8 cellular contexts compared by ENCODE assay signal in the genomic region with DNA sequence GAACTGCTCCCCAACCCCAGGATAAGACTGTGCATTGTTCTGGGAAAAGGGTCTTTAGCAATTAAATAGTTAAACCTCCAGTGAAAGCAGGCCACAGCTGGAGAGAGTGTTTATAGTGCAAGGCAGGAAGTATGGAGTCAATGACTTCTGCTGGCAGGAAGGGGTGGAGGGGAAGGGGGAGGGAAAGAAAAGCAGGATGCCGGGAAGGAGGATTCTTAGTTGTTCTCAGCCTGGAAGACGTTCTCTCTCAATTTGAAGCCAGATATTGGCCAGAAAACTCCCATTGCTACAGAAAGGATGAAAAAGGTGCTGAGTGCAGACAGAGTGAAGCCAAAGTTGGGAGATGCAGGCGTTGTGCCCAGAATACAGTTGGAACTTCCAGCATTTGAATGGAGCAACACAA. TPM values are rescaled to one million over a fixed set of nuclear protein-coding genes. Genes with fewer than 3 reads are reported as not detected.
DNase-seq lines count a peak whose midpoint lies in the region; ATAC-seq and TF ChIP-seq lines count a peak whose summit lies in the region.

No MANE protein-coding gene starts in this region.

- POLR2A ChIA-PET in HEK293 (lab: Yijun Ruan, JAX) = no interaction called here
- POLR2A ChIA-PET in CD4-positive, alpha-beta memory T cell (lab: Charles Lee; ENCODE audit: partially characterized antibody) = no interaction called here

- TF ChIP-seq CTCF in HEK293 (tag by site-specific recombination; IDR thresholded peaks at IDR 0.05) (no peak), heart left ventricle (IDR thresholded peaks at IDR 0.05) (no peak), GM13977 (IDR thresholded peaks at IDR 0.05; ENCODE audit: extremely low read depth, insufficient read depth, missing control alignments) (no peak), WERI-Rb-1 (IDR thresholded peaks at IDR 0.05; ENCODE audit: low read depth, low read length) (no peak)

- no peak overlapping the region for H3K4me3 Mint-ChIP-seq in CD4-positive, alpha-beta memory T cell

- peak; percentile 93 to 99 (median 98) for ATAC-seq in heart left ventricle

- H3K27me3 ChIP-seq in heart left ventricle (no peaks in the 10 kb centered on the region), rectal smooth muscle tissue (ENCODE audit: control insufficient read depth, insufficient read depth, low read length) (no peaks in the 10 kb centered on the region), WERI-Rb-1 (ENCODE audit: insufficient read depth, low read depth, severe bottlenecking) (no peaks in the 10 kb centered on the region)
- no peaks in the 10 kb centered on the region for H3K27me3 ChIP-seq in CD4-positive, alpha-beta memory T cell (ENCODE audit: insufficient read depth, low read length)

- H3K4me3 ChIP-seq in HEK293 (ENCODE audit: low read depth, low read length) = no peak overlapping the region
- peak overlapping the region in 7 of 12 donors; percentile 8 to 40 (median 24) for H3K4me3 ChIP-seq in heart left ventricle
- no peak overlapping the region for H3K4me3 ChIP-seq in rectal smooth muscle tissue (ENCODE audit: low read length)
- no peak overlapping the region for H3K4me3 ChIP-seq in CD4-positive, alpha-beta memory T cell (ENCODE audit: low read length in 2 of 2)
- H3K4me3 ChIP-seq in WERI-Rb-1 (ENCODE audit: low read depth, low read length) = no peak overlapping the region

- in situ Hi-C loops in GM13977 (cut with MboI; ENCODE audit: low pct_unique_long_range_greater_than_20kb, low sequenced_read_pairs, unreplicated experiment) = no loop called here

- no peak overlapping the region for H3K27ac Mint-ChIP-seq in CD4-positive, alpha-beta memory T cell

- H3K9me3 Mint-ChIP-seq in CD4-positive, alpha-beta memory T cell = no peaks in the 10 kb centered on the region

- H3K36me3 ChIP-seq in HEK293 (ENCODE audit: control insufficient read depth in 2 of 2, insufficient read depth in 1 of 2, low read length in 2 of 2) = no peaks in the 10 kb centered on the region
- no peaks in the 10 kb centered on the region for H3K36me3 ChIP-seq in heart left ventricle
- no peaks in the 10 kb centered on the region for H3K36me3 ChIP-seq in rectal smooth muscle tissue (ENCODE audit: control insufficient read depth, insufficient read depth, low read length)
- H3K36me3 ChIP-seq in CD4-positive, alpha-beta memory T cell (ENCODE audit: insufficient read depth, low read length) = no peaks in the 10 kb centered on the region
- no peaks in the 10 kb centered on the region for H3K36me3 ChIP-seq in WERI-Rb-1

- peak; percentile 40 for DNase-seq in SK-N-DZ (ENCODE audit: low spot score)
- DNase-seq in heart left ventricle = peak in 4 of 5 donors; percentile 54 to 78 (median 68)
- no peak for DNase-seq in GM13977 (ENCODE audit: low spot score)
- no peak for DNase-seq in CD4-positive, alpha-beta memory T cell
- DNase-seq in activated CD4-positive, alpha-beta T cell treated with anti-CD3 and anti-CD28 coated beads, Interleukin-2, amount 50 U/mL, for 48 hours = no peak
- no peak for DNase-seq in WERI-Rb-1

- peaks cover 3 to 5% of the 10 kb centered on the region in 2 donors for H3K27me3 Mint-ChIP-seq in CD4-positive, alpha-beta memory T cell

- WGBS in heart left ventricle, 4 donors = 3 to 10% (median 9%) methylated on average over 3 of the region's 3 CpGs

- no peak overlapping the region for H3K9ac ChIP-seq in rectal smooth muscle tissue (ENCODE audit: low read length)

- H3K27ac ChIP-seq in HEK293 (ENCODE audit: extremely low read depth, low read depth, low read length) = no peak overlapping the region
- H3K27ac ChIP-seq in heart left ventricle = peak overlapping the region in 11 of 12 donors; percentile 25 to 83 (median 65)
- peak overlapping the region; percentile 38 for H3K27ac ChIP-seq in rectal smooth muscle tissue (ENCODE audit: low read depth, low read length)
- no peak overlapping the region for H3K27ac ChIP-seq in CD4-positive, alpha-beta memory T cell (ENCODE audit: low read depth, low read length)
- no peak overlapping the region for H3K27ac ChIP-seq in WERI-Rb-1

- H3K4me1 ChIP-seq in HEK293 (ENCODE audit: control insufficient read depth, insufficient read depth, low read length) (peaks cover 5% of the 10 kb centered on the region; the same call in 1 of the 2 replicates), heart left ventricle (peaks cover 0 to 21% (median 17%) of the 10 kb centered on the region in 12 donors), rectal smooth muscle tissue (ENCODE audit: control insufficient read depth, insufficient read depth, low read length) (peaks cover 7% of the 10 kb centered on the region)
- no peaks in the 10 kb centered on the region for H3K4me1 ChIP-seq in CD4-positive, alpha-beta memory T cell (ENCODE audit: insufficient read depth, low read length)

- no peaks in the 10 kb centered on the region for H3K4me1 Mint-ChIP-seq in CD4-positive, alpha-beta memory T cell

- no peak for TF ChIP-seq POLR2A in heart left ventricle (IDR thresholded peaks at IDR 0.05)

- intact Hi-C loops in heart left ventricle (cut with DNase I) = loop anchor here in 4 of 10 donors (2.0 to 10.0 kb wide), 3 partner anchors 72 to 80 kb away; a partner anchor contains a TSS
- intact Hi-C loops in CD4-positive, alpha-beta memory T cell (cut with micrococcal nuclease) = no loop called here

- H3K9me3 ChIP-seq in HEK293 (ENCODE audit: control insufficient read depth, insufficient read depth, low read depth, low read length) (no peaks in the 10 kb centered on the region), heart left ventricle (no peaks in the 10 kb centered on the region), WERI-Rb-1 (ENCODE audit: severe bottlenecking) (no peaks in the 10 kb centered on the region)
- no peaks in the 10 kb centered on the region for H3K9me3 ChIP-seq in CD4-positive, alpha-beta memory T cell (ENCODE audit: control insufficient read depth in 1 of 2, low read length in 2 of 2)

- CTCF ChIA-PET in HEK293 (lab: Yijun Ruan, JAX) = no interaction called here
- CTCF ChIA-PET in CD4-positive, alpha-beta memory T cell (lab: Charles Lee; ENCODE audit: partially characterized antibody) = no interaction called here

- no peaks in the 10 kb centered on the region for H3K36me3 Mint-ChIP-seq in CD4-positive, alpha-beta memory T cell

TF ChIP-seq in HEK293, 187 proteins besides CTCF, POLR2A, EP300 and RAD21 (continues in another document):
- no peak for TF ChIP-seq ZNF354C (tag by site-specific recombination; IDR thresholded peaks at IDR 0.05; ENCODE audit: borderline replicate concordance, low read depth)
- no peak for TF ChIP-seq SETDB1 (IDR thresholded peaks at IDR 0.05; ENCODE audit: insufficient read length, low read length)
- no peak for TF ChIP-seq HOXA7 (CRISPR knock-in tag; IDR thresholded peaks at IDR 0.05; ENCODE audit: borderline replicate concordance)
- TF ChIP-seq ZNF19 (tag by site-specific recombination; IDR thresholded peaks at IDR 0.05; ENCODE audit: low read depth) = no peak
- TF ChIP-seq ZNF335 (tag by site-specific recombination; conservative IDR thresholded peaks at IDR 0.05) = 0 out of 2 replicates have a peak, but pooled peaks have one; percentile 16
- TF ChIP-seq GLI4 (tag by site-specific recombination; IDR thresholded peaks at IDR 0.05) = no peak
- TF ChIP-seq ZNF433 (tag by site-specific recombination; IDR thresholded peaks at IDR 0.05; ENCODE audit: low read depth) = no peak
- no peak for TF ChIP-seq ZNF747 (tag by site-specific recombination; IDR thresholded peaks at IDR 0.05)
- TF ChIP-seq ZFP69B (tag by site-specific recombination; IDR thresholded peaks at IDR 0.05) = no peak
- no peak for TF ChIP-seq REPIN1 (tag by site-specific recombination; IDR thresholded peaks at IDR 0.05; ENCODE audit: low read depth)
- TF ChIP-seq, protein P1, sequence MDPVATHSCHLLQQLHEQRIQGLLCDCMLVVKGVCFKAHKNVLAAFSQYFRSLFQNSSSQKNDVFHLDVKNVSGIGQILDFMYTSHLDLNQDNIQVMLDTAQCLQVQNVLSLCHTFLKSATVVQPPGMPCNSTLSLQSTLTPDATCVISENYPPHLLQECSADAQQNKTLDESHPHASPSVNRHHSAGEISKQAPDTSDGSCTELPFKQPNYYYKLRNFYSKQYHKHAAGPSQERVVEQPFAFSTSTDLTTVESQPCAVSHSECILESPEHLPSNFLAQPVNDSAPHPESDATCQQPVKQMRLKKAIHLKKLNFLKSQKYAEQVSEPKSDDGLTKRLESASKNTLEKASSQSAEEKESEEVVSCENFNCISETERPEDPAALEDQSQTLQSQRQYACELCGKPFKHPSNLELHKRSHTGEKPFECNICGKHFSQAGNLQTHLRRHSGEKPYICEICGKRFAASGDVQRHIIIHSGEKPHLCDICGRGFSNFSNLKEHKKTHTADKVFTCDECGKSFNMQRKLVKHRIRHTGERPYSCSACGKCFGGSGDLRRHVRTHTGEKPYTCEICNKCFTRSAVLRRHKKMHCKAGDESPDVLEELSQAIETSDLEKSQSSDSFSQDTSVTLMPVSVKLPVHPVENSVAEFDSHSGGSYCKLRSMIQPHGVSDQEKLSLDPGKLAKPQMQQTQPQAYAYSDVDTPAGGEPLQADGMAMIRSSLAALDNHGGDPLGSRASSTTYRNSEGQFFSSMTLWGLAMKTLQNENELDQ (tag by site-specific recombination; IDR thresholded peaks at IDR 0.05; ENCODE audit: low read depth) = no peak

RNA-seq across cellular contexts. Expression of a gene that starts 35.7 kb away (rescaled TPM):
- polyA plus RNA-seq in SK-N-DZ (2014; cell fraction: cytosol; rRNA removed) = 316 and 423 TPM in 2 replicates
- polyA plus RNA-seq in SK-N-DZ (2014; cell fraction: nucleus; rRNA removed) = 311 and 338 TPM in 2 replicates
- 10 to 100 TPM; 14.1 to 29.8 (median 19.8) TPM for total RNA-seq in heart left ventricle
- 10 to 100 TPM; 30.3 to 32.6 TPM for polyA plus RNA-seq in heart left ventricle
- total RNA-seq in CD4-positive, alpha-beta memory T cell = 10 to 100 TPM; 56.9 to 62.4 TPM
- 10 to 100 TPM; 52.9 to 63.0 TPM for polyA plus RNA-seq in CD4-positive, alpha-beta memory T cell

Comparison
In these comparisons a context has a peak if more than half of its experiments do, and no peak if none do; other contexts are left out.
1. H3K27ac ChIP-seq: peak in heart left ventricle (11 of 12) and rectal smooth muscle tissue (single experiment); none in HEK293 (single experiment), CD4-positive, alpha-beta memory T cell (single experiment) and WERI-Rb-1 (single experiment).
2. H3K4me3 ChIP-seq: peak in heart left ventricle (7 of 12); none in HEK293 (single experiment), rectal smooth muscle tissue (single experiment), CD4-positive, alpha-beta memory T cell (0 of 2) and WERI-Rb-1 (single experiment).
3. DNase-seq: peak in SK-N-DZ (single experiment) and heart left ventricle (4 of 5); none in GM13977 (single experiment), CD4-positive, alpha-beta memory T cell (0 of 5), activated CD4-positive, alpha-beta T cell treated with anti-CD3 and anti-CD28 coated beads, Interleukin-2, amount 50 U/mL, for 48 hours (0 of 2) and WERI-Rb-1 (single experiment).